Comparison of ENCODE assay signal across 9 cellular contexts in the genomic region with DNA sequence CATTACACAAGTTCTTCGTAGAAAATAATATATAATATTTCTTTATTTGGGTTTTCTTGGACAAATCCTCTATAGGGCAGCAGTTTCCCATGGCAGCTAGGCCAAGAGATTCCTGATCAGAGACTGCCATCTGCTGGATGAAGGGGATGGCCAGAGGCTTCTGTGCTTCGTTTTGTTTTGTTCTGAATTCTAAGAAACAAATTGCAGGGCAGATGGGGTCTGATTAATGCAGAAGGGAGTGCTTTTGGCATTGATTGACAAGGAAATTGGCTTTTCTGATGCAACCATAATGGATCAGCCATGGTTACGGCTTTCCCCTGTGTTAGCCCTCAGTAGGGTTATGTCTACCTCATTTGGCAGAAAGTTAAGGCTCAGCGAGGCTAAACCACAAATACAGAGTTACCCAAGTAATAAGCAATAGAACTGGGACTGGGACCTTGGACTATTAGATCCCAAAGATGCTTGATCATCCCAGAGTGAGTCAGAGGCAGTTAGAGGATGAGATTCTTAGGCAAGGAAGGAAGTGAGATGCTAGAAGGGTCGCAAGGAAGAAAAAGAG.
DNase-seq lines count a peak whose midpoint lies in the region; ATAC-seq and TF ChIP-seq lines count a peak whose summit lies in the region.
"Had no signal": no experiment of that assay in that cellular context is flagged by ENCODE, and none has a peak within 500 bp of the region (broad histone marks: within the 10 kb centered on the region; RNA-seq: fewer than 3 reads in every experiment).

No MANE protein-coding gene starts in this region.

- CTCF ChIA-PET in CD4-positive, alpha-beta memory T cell (lab: Charles Lee; ENCODE audit: partially characterized antibody) = no interaction called here

- ATAC-seq in GM21723 (IDR thresholded peaks at IDR 0.05; ENCODE audit: unreplicated experiment) (peak; percentile 59), sciatic nerve (peak; percentile 89), GM19328 (IDR thresholded peaks at IDR 0.05; ENCODE audit: unreplicated experiment) (no peak)

- intact Hi-C loops in left ventricle myocardium inferior (cut with micrococcal nuclease) (loop anchor here (5.0 kb wide), 1 partner anchor 1263 kb away; no protein-coding TSS in a partner anchor), sciatic nerve (cut with DNase I) (loop anchor here (5.0 kb wide), 1 partner anchor 1258 kb away; a partner anchor contains a TSS)
- intact Hi-C loops in CD4-positive, alpha-beta memory T cell (cut with micrococcal nuclease) = no loop called here

- no peaks in the 10 kb centered on the region for H3K36me3 ChIP-seq in left ventricle myocardium inferior
- no peaks in the 10 kb centered on the region for H3K36me3 ChIP-seq in CD4-positive, alpha-beta memory T cell (ENCODE audit: insufficient read depth, low read length)

- H3K27me3 ChIP-seq in left ventricle myocardium inferior (ENCODE audit: low read depth) = no peaks in the 10 kb centered on the region
- H3K27me3 ChIP-seq in CD4-positive, alpha-beta memory T cell (ENCODE audit: insufficient read depth, low read length) = no peaks in the 10 kb centered on the region

- H3K27ac Mint-ChIP-seq in CD4-positive, alpha-beta memory T cell = no peak overlapping the region
- H3K27ac Mint-ChIP-seq: activated naive CD8-positive, alpha-beta T cell had no signal

- H3K4me1 ChIP-seq in left ventricle myocardium inferior = peaks cover 52% of the 10 kb centered on the region
- H3K4me1 ChIP-seq in CD4-positive, alpha-beta memory T cell (ENCODE audit: insufficient read depth, low read length) = no peaks in the 10 kb centered on the region

- no peak overlapping the region for H3K4me3 Mint-ChIP-seq in CD4-positive, alpha-beta memory T cell
- H3K4me3 Mint-ChIP-seq: activated naive CD8-positive, alpha-beta T cell had no signal

- H3K27ac ChIP-seq in VCaP (no peak overlapping the region), left ventricle myocardium inferior (replicated peaks) (peak overlapping the region; percentile 14)
- no peak overlapping the region for H3K27ac ChIP-seq in CD4-positive, alpha-beta memory T cell (ENCODE audit: low read depth, low read length)

- no peak overlapping the region for H3K4me3 ChIP-seq in left ventricle myocardium inferior
- H3K4me3 ChIP-seq in CD4-positive, alpha-beta memory T cell (ENCODE audit: low read length in 2 of 2) = no peak overlapping the region

- H3K4me1 Mint-ChIP-seq in CD4-positive, alpha-beta memory T cell = no peaks in the 10 kb centered on the region

- DNase-seq in G401 (ENCODE audit: low spot score) (peak; percentile 82), NCI-H1417 (lab: John Stamatoyannopoulos, UW) (peak; percentile 20 to 84 (median 54)), left ventricle myocardium inferior (peak; percentile 38), sciatic nerve (ENCODE audit: low spot score) (peak; percentile 70)
- no peak for DNase-seq in CD4-positive, alpha-beta memory T cell

- TF ChIP-seq CTCF in VCaP (conservative IDR thresholded peaks at IDR 0.05) (peak; percentile 96), left ventricle myocardium inferior (IDR thresholded peaks at IDR 0.05; ENCODE audit: borderline replicate concordance) (peak; percentile 87)

- peaks cover 0 to 15% (median 2%) of the 10 kb centered on the region in 8 donors for H3K9me3 Mint-ChIP-seq in CD4-positive, alpha-beta memory T cell

- in situ Hi-C loops in G401 (cut with HindIII; ENCODE audit: low sequenced_read_pairs) = no loop called here

- H3K9me3 ChIP-seq in left ventricle myocardium inferior (replicated peaks) = no peaks in the 10 kb centered on the region
- no peaks in the 10 kb centered on the region for H3K9me3 ChIP-seq in CD4-positive, alpha-beta memory T cell (ENCODE audit: control insufficient read depth in 1 of 2, low read length in 2 of 2)

- H3K36me3 Mint-ChIP-seq in CD4-positive, alpha-beta memory T cell = no peaks in the 10 kb centered on the region
- H3K36me3 Mint-ChIP-seq: activated naive CD8-positive, alpha-beta T cell had no signal

- POLR2A ChIA-PET in CD4-positive, alpha-beta memory T cell (lab: Charles Lee; ENCODE audit: partially characterized antibody) = no interaction called here

- H3K27me3 Mint-ChIP-seq in CD4-positive, alpha-beta memory T cell = peaks cover 0 to 2% of the 10 kb centered on the region in 2 donors

Comparison
In these comparisons a context has a peak if more than half of its experiments do, and no peak if none do; other contexts are left out.
1. DNase-seq: peak in G401 (single experiment), NCI-H1417 (3 of 3), left ventricle myocardium inferior (single experiment) and sciatic nerve (single experiment); none in CD4-positive, alpha-beta memory T cell (0 of 5).